ENCODE assay signal across 1 cellular context in the genomic region with DNA sequence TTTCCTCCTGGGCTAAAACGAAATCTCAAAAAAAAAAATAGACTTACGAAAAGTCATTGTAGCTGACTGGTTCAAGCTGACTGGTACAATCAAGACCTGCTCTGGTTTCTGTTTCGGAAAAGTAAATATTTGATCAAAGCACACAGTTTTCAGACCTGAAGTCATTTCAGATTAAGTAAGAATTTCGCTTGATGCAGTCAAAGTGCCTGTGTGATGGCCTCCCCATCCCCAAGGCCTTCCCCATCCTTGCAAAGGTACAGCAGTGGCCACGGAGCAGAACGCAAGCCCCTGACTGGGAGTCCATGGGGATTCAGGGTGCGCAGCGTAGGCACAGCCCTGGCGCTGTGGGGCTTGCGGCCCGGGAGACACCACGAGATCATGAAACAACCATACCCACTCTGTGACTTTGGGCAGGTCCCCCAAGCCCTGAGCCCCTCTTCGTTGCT.
TF ChIP-seq lines count a peak whose summit lies in the region.

No MANE protein-coding gene starts in this region.

TF ChIP-seq in HepG2, 621 proteins besides CTCF, POLR2A, EP300 and RAD21 (continues in another document):
- peak; percentile 4; the same call in 1 of the 2 replicates for TF ChIP-seq FOXA3 (CRISPR knock-in tag; IDR thresholded peaks at IDR 0.05)
- TF ChIP-seq, protein P1, sequence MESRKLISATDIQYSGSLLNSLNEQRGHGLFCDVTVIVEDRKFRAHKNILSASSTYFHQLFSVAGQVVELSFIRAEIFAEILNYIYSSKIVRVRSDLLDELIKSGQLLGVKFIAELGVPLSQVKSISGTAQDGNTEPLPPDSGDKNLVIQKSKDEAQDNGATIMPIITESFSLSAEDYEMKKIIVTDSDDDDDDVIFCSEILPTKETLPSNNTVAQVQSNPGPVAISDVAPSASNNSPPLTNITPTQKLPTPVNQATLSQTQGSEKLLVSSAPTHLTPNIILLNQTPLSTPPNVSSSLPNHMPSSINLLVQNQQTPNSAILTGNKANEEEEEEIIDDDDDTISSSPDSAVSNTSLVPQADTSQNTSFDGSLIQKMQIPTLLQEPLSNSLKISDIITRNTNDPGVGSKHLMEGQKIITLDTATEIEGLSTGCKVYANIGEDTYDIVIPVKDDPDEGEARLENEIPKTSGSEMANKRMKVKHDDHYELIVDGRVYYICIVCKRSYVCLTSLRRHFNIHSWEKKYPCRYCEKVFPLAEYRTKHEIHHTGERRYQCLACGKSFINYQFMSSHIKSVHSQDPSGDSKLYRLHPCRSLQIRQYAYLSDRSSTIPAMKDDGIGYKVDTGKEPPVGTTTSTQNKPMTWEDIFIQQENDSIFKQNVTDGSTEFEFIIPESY (CRISPR knock-in tag; IDR thresholded peaks at IDR 0.05) = peak; percentile 65
- no peak for TF ChIP-seq MBD4 (IDR thresholded peaks at IDR 0.05; ENCODE audit: borderline replicate concordance, low read length)
- TF ChIP-seq FOXA1 (IDR thresholded peaks at IDR 0.05) = no peak
- TF ChIP-seq FOXA1 (CRISPR knock-in tag; IDR thresholded peaks at IDR 0.05) = no peak
- peak; percentile 60; the same call in 1 of the 2 replicates for TF ChIP-seq ZBTB38 (CRISPR knock-in tag; IDR thresholded peaks at IDR 0.05)
- no peak for TF ChIP-seq SRF (IDR thresholded peaks at IDR 0.05; ENCODE audit: low read depth, low read length)
- TF ChIP-seq, protein P2, sequence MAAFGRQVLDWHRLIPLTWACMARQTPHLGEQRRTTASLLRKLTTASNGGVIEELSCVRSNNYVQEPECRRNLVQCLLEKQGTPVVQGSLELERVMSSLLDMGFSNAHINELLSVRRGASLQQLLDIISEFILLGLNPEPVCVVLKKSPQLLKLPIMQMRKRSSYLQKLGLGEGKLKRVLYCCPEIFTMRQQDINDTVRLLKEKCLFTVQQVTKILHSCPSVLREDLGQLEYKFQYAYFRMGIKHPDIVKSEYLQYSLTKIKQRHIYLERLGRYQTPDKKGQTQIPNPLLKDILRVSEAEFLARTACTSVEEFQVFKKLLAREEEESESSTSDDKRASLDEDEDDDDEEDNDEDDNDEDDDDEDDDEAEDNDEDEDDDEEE (CRISPR knock-in tag; IDR thresholded peaks at IDR 0.05) = no peak
- TF ChIP-seq ZNF530 (CRISPR knock-in tag; IDR thresholded peaks at IDR 0.05; ENCODE audit: low read depth) = no peak
- peak; percentile 57; the same call in 1 of the 2 replicates for TF ChIP-seq HDAC2 (CRISPR knock-in tag; IDR thresholded peaks at IDR 0.05)
- TF ChIP-seq, protein P3, sequence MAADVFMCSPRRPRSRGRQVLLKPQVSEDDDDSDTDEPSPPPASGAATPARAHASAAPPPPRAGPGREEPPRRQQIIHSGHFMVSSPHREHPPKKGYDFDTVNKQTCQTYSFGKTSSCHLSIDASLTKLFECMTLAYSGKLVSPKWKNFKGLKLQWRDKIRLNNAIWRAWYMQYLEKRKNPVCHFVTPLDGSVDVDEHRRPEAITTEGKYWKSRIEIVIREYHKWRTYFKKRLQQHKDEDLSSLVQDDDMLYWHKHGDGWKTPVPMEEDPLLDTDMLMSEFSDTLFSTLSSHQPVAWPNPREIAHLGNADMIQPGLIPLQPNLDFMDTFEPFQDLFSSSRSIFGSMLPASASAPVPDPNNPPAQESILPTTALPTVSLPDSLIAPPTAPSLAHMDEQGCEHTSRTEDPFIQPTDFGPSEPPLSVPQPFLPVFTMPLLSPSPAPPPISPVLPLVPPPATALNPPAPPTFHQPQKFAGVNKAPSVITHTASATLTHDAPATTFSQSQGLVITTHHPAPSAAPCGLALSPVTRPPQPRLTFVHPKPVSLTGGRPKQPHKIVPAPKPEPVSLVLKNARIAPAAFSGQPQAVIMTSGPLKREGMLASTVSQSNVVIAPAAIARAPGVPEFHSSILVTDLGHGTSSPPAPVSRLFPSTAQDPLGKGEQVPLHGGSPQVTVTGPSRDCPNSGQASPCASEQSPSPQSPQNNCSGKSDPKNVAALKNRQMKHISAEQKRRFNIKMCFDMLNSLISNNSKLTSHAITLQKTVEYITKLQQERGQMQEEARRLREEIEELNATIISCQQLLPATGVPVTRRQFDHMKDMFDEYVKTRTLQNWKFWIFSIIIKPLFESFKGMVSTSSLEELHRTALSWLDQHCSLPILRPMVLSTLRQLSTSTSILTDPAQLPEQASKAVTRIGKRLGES (CRISPR knock-in tag; IDR thresholded peaks at IDR 0.05; ENCODE audit: borderline replicate concordance) = no peak
- no peak for TF ChIP-seq NFE2L1 (CRISPR knock-in tag; IDR thresholded peaks at IDR 0.05; ENCODE audit: borderline replicate concordance)
- TF ChIP-seq, protein P4, sequence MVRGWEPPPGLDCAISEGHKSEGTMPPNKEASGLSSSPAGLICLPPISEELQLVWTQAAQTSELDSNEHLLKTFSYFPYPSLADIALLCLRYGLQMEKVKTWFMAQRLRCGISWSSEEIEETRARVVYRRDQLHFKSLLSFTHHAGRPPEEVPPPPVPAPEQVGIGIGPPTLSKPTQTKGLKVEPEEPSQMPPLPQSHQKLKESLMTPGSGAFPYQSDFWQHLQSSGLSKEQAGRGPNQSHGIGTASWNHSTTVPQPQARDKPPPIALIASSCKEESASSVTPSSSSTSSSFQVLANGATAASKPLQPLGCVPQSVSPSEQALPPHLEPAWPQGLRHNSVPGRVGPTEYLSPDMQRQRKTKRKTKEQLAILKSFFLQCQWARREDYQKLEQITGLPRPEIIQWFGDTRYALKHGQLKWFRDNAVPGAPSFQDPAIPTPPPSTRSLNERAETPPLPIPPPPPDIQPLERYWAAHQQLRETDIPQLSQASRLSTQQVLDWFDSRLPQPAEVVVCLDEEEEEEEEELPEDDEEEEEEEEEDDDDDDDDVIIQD (CRISPR knock-in tag; IDR thresholded peaks at IDR 0.05; ENCODE audit: low read depth) = 0 out of 2 replicates have a peak, but pooled peaks have one; percentile 30
- no peak for TF ChIP-seq ZNF839 (CRISPR knock-in tag; IDR thresholded peaks at IDR 0.05; ENCODE audit: borderline replicate concordance)
- TF ChIP-seq SIX1 (CRISPR knock-in tag; IDR thresholded peaks at IDR 0.05; ENCODE audit: borderline replicate concordance) = 0 out of 2 replicates have a peak, but pooled peaks have one; percentile 33
- TF ChIP-seq ZNF329 (CRISPR knock-in tag; IDR thresholded peaks at IDR 0.05; ENCODE audit: low read depth) = no peak
- no peak for TF ChIP-seq ZNF850 (CRISPR knock-in tag; conservative IDR thresholded peaks at IDR 0.05)
- TF ChIP-seq RCOR2 (CRISPR knock-in tag; IDR thresholded peaks at IDR 0.05) = peak; percentile 43; the same call in 1 of the 2 replicates
- TF ChIP-seq, protein P5, sequence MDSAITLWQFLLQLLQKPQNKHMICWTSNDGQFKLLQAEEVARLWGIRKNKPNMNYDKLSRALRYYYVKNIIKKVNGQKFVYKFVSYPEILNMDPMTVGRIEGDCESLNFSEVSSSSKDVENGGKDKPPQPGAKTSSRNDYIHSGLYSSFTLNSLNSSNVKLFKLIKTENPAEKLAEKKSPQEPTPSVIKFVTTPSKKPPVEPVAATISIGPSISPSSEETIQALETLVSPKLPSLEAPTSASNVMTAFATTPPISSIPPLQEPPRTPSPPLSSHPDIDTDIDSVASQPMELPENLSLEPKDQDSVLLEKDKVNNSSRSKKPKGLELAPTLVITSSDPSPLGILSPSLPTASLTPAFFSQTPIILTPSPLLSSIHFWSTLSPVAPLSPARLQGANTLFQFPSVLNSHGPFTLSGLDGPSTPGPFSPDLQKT (CRISPR knock-in tag; IDR thresholded peaks at IDR 0.05; ENCODE audit: borderline replicate concordance) = no peak
- no peak for TF ChIP-seq ZNF747 (CRISPR knock-in tag; IDR thresholded peaks at IDR 0.05; ENCODE audit: borderline replicate concordance)
- TF ChIP-seq ARHGAP35 (CRISPR knock-in tag; IDR thresholded peaks at IDR 0.05; ENCODE audit: borderline replicate concordance) = no peak
- TF ChIP-seq HMG20A (CRISPR knock-in tag; IDR thresholded peaks at IDR 0.05; ENCODE audit: borderline replicate concordance) = 0 out of 2 replicates have a peak, but pooled peaks have one; percentile 26
- TF ChIP-seq, protein P6, sequence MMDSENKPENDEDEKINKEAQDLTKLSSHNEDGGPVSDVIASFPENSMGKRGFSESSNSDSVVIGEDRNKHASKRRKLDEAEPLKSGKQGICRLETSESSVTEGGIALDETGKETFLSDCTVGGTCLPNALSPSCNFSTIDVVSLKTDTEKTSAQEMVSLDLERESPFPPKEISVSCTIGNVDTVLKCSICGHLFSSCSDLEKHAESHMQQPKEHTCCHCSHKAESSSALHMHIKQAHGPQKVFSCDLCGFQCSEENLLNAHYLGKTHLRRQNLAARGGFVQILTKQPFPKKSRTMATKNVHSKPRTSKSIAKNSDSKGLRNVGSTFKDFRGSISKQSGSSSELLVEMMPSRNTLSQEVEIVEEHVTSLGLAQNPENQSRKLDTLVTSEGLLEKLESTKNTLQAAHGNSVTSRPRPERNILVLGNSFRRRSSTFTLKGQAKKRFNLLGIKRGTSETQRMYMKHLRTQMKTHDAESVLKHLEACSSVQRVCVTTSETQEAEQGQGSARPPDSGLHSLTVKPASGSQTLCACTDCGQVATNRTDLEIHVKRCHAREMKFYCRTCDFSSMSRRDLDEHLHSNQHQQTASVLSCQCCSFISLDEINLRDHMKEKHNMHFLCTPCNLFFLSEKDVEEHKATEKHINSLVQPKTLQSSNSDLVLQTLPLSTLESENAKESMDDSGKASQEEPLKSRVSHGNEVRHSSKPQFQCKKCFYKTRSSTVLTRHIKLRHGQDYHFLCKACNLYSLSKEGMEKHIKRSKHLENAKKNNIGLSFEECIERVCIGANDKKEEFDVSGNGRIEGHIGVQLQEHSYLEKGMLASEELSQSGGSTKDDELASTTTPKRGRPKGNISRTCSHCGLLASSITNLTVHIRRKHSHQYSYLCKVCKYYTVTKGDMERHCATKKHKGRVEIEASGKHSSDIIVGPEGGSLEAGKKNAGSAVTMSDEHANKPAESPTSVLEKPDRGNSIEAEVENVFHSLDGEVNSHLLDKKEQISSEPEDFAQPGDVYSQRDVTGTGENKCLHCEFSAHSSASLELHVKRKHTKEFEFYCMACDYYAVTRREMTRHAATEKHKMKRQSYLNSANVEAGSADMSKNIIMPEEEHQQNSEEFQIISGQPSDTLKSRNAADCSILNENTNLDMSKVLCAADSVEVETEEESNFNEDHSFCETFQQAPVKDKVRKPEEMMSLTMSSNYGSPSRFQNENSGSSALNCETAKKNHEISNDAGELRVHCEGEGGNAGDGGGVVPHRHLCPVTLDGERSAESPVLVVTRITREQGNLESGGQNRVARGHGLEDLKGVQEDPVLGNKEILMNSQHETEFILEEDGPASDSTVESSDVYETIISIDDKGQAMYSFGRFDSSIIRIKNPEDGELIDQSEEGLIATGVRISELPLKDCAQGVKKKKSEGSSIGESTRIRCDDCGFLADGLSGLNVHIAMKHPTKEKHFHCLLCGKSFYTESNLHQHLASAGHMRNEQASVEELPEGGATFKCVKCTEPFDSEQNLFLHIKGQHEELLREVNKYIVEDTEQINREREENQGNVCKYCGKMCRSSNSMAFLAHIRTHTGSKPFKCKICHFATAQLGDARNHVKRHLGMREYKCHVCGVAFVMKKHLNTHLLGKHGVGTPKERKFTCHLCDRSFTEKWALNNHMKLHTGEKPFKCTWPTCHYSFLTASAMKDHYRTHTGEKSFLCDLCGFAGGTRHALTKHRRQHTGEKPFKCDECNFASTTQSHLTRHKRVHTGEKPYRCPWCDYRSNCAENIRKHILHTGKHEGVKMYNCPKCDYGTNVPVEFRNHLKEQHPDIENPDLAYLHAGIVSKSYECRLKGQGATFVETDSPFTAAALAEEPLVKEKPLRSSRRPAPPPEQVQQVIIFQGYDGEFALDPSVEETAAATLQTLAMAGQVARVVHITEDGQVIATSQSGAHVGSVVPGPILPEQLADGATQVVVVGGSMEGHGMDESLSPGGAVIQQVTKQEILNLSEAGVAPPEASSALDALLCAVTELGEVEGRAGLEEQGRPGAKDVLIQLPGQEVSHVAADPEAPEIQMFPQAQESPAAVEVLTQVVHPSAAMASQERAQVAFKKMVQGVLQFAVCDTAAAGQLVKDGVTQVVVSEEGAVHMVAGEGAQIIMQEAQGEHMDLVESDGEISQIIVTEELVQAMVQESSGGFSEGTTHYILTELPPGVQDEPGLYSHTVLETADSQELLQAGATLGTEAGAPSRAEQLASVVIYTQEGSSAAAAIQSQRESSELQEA (CRISPR knock-in tag; IDR thresholded peaks at IDR 0.05; ENCODE audit: not compliant biosample characterization) = no peak
- peak; percentile 25; the same call in 1 of the 2 replicates for TF ChIP-seq SALL1 (CRISPR knock-in tag; IDR thresholded peaks at IDR 0.05)
- TF ChIP-seq SIN3A (IDR thresholded peaks at IDR 0.05; ENCODE audit: borderline replicate concordance, low read depth, low read length) = no peak
- TF ChIP-seq ZNF510 (CRISPR knock-in tag; IDR thresholded peaks at IDR 0.05; ENCODE audit: low read depth) = no peak
- TF ChIP-seq ZNF441 (CRISPR knock-in tag; IDR thresholded peaks at IDR 0.05; ENCODE audit: borderline replicate concordance) = no peak
- TF ChIP-seq ZNF549 (CRISPR knock-in tag; IDR thresholded peaks at IDR 0.05) = no peak
- 0 out of 2 replicates have a peak, but pooled peaks have one; percentile 27 for TF ChIP-seq ZFX (CRISPR knock-in tag; IDR thresholded peaks at IDR 0.05; ENCODE audit: low read depth)
- TF ChIP-seq, protein P7, sequence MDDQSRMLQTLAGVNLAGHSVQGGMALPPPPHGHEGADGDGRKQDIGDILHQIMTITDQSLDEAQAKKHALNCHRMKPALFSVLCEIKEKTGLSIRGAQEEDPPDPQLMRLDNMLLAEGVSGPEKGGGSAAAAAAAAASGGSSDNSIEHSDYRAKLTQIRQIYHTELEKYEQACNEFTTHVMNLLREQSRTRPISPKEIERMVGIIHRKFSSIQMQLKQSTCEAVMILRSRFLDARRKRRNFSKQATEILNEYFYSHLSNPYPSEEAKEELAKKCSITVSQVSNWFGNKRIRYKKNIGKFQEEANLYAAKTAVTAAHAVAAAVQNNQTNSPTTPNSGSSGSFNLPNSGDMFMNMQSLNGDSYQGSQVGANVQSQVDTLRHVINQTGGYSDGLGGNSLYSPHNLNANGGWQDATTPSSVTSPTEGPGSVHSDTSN (CRISPR knock-in tag; IDR thresholded peaks at IDR 0.05; ENCODE audit: borderline replicate concordance) = no peak
- TF ChIP-seq MYNN (CRISPR knock-in tag; IDR thresholded peaks at IDR 0.05; ENCODE audit: low read depth) = no peak
- TF ChIP-seq HOXA5 (CRISPR knock-in tag; IDR thresholded peaks at IDR 0.05) = 0 out of 2 replicates have a peak, but pooled peaks have one; percentile 38
- TF ChIP-seq, protein P8, sequence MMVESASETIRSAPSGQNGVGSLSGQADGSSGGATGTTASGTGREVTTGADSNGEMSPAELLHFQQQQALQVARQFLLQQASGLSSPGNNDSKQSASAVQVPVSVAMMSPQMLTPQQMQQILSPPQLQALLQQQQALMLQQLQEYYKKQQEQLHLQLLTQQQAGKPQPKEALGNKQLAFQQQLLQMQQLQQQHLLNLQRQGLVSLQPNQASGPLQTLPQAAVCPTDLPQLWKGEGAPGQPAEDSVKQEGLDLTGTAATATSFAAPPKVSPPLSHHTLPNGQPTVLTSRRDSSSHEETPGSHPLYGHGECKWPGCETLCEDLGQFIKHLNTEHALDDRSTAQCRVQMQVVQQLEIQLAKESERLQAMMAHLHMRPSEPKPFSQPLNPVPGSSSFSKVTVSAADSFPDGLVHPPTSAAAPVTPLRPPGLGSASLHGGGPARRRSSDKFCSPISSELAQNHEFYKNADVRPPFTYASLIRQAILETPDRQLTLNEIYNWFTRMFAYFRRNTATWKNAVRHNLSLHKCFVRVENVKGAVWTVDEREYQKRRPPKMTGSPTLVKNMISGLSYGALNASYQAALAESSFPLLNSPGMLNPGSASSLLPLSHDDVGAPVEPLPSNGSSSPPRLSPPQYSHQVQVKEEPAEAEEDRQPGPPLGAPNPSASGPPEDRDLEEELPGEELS (CRISPR knock-in tag; IDR thresholded peaks at IDR 0.05) = 0 out of 2 replicates have a peak, but pooled peaks have one; percentile 5
- no peak for TF ChIP-seq ZNF766 (CRISPR knock-in tag; IDR thresholded peaks at IDR 0.05; ENCODE audit: borderline replicate concordance)
- TF ChIP-seq NCOA2 (CRISPR knock-in tag; IDR thresholded peaks at IDR 0.05) = peak; percentile 43; the same call in 1 of the 2 replicates
- no peak for TF ChIP-seq DNMT1 (CRISPR knock-in tag; IDR thresholded peaks at IDR 0.05)
- TF ChIP-seq STAG1 (CRISPR knock-in tag; IDR thresholded peaks at IDR 0.05) = no peak
